ENCODE assay signal across 1 cellular context in genomic region chr2:238389985-238390682, GRCh38.
TF ChIP-seq lines count a peak whose summit lies in the region.

No MANE protein-coding gene starts in this region.

TF ChIP-seq in endothelial cell of umbilical vein, 7 proteins besides CTCF, POLR2A, EP300 and RAD21 (continued from another document):
- no peak for TF ChIP-seq POLR2AphosphoS5 (IDR thresholded peaks at IDR 0.05; ENCODE audit: insufficient read depth, low read depth, low read length)
- TF ChIP-seq GATA2 (IDR thresholded peaks at IDR 0.05; ENCODE audit: insufficient read depth, insufficient read length, low read depth, low read length) = no peak
- TF ChIP-seq EZH2 (IDR thresholded peaks at IDR 0.05; ENCODE audit: borderline replicate concordance, low read depth, low read length, severe bottlenecking) = no peak
